1 cellular context compared by ENCODE assay signal in genomic region chr17:83050651-83051422, GRCh38.
TF ChIP-seq lines count a peak whose summit lies in the region.

No MANE protein-coding gene starts in this region.

TF ChIP-seq in K562, 482 proteins besides CTCF, POLR2A, EP300 and RAD21 (continued from another document):
- TF ChIP-seq CTBP1 (IDR thresholded peaks at IDR 0.05; ENCODE audit: borderline replicate concordance) = no peak
- no peak for TF ChIP-seq TEAD2 (tag; IDR thresholded peaks at IDR 0.05)
- no peak for TF ChIP-seq HES1 (IDR thresholded peaks at IDR 0.05; ENCODE audit: low read depth)
- no peak for TF ChIP-seq CEBPB (tag; IDR thresholded peaks at IDR 0.05)
- no peak for TF ChIP-seq ZNF3 (CRISPR knock-in tag; IDR thresholded peaks at IDR 0.05)
- no peak for TF ChIP-seq DLX4 (CRISPR knock-in tag; IDR thresholded peaks at IDR 0.05)
- TF ChIP-seq HDAC1 (IDR thresholded peaks at IDR 0.05) = peak in 1 of 2 experiments; percentile 27; a peak in 1 of 4 replicates
- TF ChIP-seq ZNF639 (CRISPR knock-in tag; conservative IDR thresholded peaks at IDR 0.05 in 1 of 2, IDR thresholded peaks at IDR 0.05 in 1 of 2) = peak in 1 of 2 experiments; percentile 4; a peak in 1 of 4 replicates
- TF ChIP-seq SRF (CRISPR knock-in tag; IDR thresholded peaks at IDR 0.05) = no peak
- TF ChIP-seq CREB1 (IDR thresholded peaks at IDR 0.05) = no peak
- no peak for TF ChIP-seq CREB1 (CRISPR knock-in tag; IDR thresholded peaks at IDR 0.05)
- TF ChIP-seq SAP30 (IDR thresholded peaks at IDR 0.05; ENCODE audit: borderline replicate concordance, insufficient read depth, low read depth, low read length, poor library complexity, severe bottlenecking) = no peak
- no peak for TF ChIP-seq ZNF280A (IDR thresholded peaks at IDR 0.05; ENCODE audit: low read depth, partially characterized antibody)
- TF ChIP-seq, protein P1, sequence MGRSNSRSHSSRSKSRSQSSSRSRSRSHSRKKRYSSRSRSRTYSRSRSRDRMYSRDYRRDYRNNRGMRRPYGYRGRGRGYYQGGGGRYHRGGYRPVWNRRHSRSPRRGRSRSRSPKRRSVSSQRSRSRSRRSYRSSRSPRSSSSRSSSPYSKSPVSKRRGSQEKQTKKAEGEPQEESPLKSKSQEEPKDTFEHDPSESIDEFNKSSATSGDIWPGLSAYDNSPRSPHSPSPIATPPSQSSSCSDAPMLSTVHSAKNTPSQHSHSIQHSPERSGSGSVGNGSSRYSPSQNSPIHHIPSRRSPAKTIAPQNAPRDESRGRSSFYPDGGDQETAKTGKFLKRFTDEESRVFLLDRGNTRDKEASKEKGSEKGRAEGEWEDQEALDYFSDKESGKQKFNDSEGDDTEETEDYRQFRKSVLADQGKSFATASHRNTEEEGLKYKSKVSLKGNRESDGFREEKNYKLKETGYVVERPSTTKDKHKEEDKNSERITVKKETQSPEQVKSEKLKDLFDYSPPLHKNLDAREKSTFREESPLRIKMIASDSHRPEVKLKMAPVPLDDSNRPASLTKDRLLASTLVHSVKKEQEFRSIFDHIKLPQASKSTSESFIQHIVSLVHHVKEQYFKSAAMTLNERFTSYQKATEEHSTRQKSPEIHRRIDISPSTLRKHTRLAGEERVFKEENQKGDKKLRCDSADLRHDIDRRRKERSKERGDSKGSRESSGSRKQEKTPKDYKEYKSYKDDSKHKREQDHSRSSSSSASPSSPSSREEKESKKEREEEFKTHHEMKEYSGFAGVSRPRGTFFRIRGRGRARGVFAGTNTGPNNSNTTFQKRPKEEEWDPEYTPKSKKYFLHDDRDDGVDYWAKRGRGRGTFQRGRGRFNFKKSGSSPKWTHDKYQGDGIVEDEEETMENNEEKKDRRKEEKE (IDR thresholded peaks at IDR 0.05; ENCODE audit: borderline replicate concordance in 1 of 2, control insufficient read depth in 1 of 2, low read depth in 2 of 2, low read length in 1 of 2) = no peak
- peak; percentile 20; the same call in 1 of the 2 replicates for TF ChIP-seq CBFA2T3 (IDR thresholded peaks at IDR 0.05)
- TF ChIP-seq ZNF778 (CRISPR knock-in tag; IDR thresholded peaks at IDR 0.05) = no peak
- TF ChIP-seq GATAD2A (IDR thresholded peaks at IDR 0.05) = peak; percentile 46; the same call in 1 of the 2 replicates
- TF ChIP-seq HNRNPL (IDR thresholded peaks at IDR 0.05; ENCODE audit: low read depth, low read length) = 0 out of 2 replicates have a peak, but pooled peaks have one; percentile 21
- no peak for TF ChIP-seq U2AF1 (optimal IDR thresholded peaks at IDR 0.05; ENCODE audit: low read depth, low read length)
- 0 out of 2 replicates have a peak, but pooled peaks have one; percentile 4 for TF ChIP-seq ZNF263 (CRISPR knock-in tag; IDR thresholded peaks at IDR 0.05; ENCODE audit: borderline replicate concordance)
- 0 out of 2 replicates have a peak, but pooled peaks have one; percentile 24 for TF ChIP-seq CBFA2T2 (conservative IDR thresholded peaks at IDR 0.05)
- no peak for TF ChIP-seq LARP7 (IDR thresholded peaks at IDR 0.05)
- no peak for TF ChIP-seq MTF1 (CRISPR knock-in tag; IDR thresholded peaks at IDR 0.05; ENCODE audit: borderline replicate concordance)
- TF ChIP-seq ZKSCAN3 (CRISPR knock-in tag; IDR thresholded peaks at IDR 0.05) = no peak
- peak in 1 of 3 experiments; percentile 6 for TF ChIP-seq YY1 (IDR thresholded peaks at IDR 0.05; ENCODE audit: borderline replicate concordance in 1 of 3, control insufficient read depth in 1 of 3, extremely low read depth in 1 of 3, insufficient read depth in 3 of 3, insufficient read length in 1 of 3, insufficient replicate concordance in 2 of 3, low read depth in 1 of 3, low read length in 2 of 3)
- TF ChIP-seq HMGN3 (IDR thresholded peaks at IDR 0.05; ENCODE audit: borderline replicate concordance, extremely low read depth, insufficient read length, low read depth, low read length) = no peak
- TF ChIP-seq ZNF354B (CRISPR knock-in tag; IDR thresholded peaks at IDR 0.05) = no peak
- TF ChIP-seq EGR1 (conservative IDR thresholded peaks at IDR 0.05) = 0 out of 2 replicates have a peak, but pooled peaks have one; percentile 35
- TF ChIP-seq CHD1 (IDR thresholded peaks at IDR 0.05; ENCODE audit: low read length) = peak; percentile 60
- TF ChIP-seq THAP7 (CRISPR knock-in tag; IDR thresholded peaks at IDR 0.05) = no peak
- TF ChIP-seq DEAF1 (CRISPR knock-in tag; IDR thresholded peaks at IDR 0.05) = no peak
- no peak for TF ChIP-seq ETS1 (conservative IDR thresholded peaks at IDR 0.05; ENCODE audit: control insufficient read depth, low read depth, low read length)
- no peak for TF ChIP-seq E2F6 (IDR thresholded peaks at IDR 0.05; ENCODE audit: borderline replicate concordance in 1 of 2, extremely low read depth in 1 of 2, insufficient read depth in 1 of 2, insufficient read length in 1 of 2, low read depth in 1 of 2, low read length in 1 of 2, poor library complexity in 1 of 2, severe bottlenecking in 1 of 2)
- TF ChIP-seq, protein P2, sequence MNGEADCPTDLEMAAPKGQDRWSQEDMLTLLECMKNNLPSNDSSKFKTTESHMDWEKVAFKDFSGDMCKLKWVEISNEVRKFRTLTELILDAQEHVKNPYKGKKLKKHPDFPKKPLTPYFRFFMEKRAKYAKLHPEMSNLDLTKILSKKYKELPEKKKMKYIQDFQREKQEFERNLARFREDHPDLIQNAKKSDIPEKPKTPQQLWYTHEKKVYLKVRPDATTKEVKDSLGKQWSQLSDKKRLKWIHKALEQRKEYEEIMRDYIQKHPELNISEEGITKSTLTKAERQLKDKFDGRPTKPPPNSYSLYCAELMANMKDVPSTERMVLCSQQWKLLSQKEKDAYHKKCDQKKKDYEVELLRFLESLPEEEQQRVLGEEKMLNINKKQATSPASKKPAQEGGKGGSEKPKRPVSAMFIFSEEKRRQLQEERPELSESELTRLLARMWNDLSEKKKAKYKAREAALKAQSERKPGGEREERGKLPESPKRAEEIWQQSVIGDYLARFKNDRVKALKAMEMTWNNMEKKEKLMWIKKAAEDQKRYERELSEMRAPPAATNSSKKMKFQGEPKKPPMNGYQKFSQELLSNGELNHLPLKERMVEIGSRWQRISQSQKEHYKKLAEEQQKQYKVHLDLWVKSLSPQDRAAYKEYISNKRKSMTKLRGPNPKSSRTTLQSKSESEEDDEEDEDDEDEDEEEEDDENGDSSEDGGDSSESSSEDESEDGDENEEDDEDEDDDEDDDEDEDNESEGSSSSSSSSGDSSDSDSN (IDR thresholded peaks at IDR 0.05; ENCODE audit: borderline replicate concordance in 1 of 2, low read depth in 2 of 2, low read length in 2 of 2) = no peak
- no peak for TF ChIP-seq ZNF280B (CRISPR knock-in tag; IDR thresholded peaks at IDR 0.05)
- peak; percentile 83; the same call in 1 of the 2 replicates for TF ChIP-seq ZEB2 (IDR thresholded peaks at IDR 0.05)
- TF ChIP-seq, protein P3, sequence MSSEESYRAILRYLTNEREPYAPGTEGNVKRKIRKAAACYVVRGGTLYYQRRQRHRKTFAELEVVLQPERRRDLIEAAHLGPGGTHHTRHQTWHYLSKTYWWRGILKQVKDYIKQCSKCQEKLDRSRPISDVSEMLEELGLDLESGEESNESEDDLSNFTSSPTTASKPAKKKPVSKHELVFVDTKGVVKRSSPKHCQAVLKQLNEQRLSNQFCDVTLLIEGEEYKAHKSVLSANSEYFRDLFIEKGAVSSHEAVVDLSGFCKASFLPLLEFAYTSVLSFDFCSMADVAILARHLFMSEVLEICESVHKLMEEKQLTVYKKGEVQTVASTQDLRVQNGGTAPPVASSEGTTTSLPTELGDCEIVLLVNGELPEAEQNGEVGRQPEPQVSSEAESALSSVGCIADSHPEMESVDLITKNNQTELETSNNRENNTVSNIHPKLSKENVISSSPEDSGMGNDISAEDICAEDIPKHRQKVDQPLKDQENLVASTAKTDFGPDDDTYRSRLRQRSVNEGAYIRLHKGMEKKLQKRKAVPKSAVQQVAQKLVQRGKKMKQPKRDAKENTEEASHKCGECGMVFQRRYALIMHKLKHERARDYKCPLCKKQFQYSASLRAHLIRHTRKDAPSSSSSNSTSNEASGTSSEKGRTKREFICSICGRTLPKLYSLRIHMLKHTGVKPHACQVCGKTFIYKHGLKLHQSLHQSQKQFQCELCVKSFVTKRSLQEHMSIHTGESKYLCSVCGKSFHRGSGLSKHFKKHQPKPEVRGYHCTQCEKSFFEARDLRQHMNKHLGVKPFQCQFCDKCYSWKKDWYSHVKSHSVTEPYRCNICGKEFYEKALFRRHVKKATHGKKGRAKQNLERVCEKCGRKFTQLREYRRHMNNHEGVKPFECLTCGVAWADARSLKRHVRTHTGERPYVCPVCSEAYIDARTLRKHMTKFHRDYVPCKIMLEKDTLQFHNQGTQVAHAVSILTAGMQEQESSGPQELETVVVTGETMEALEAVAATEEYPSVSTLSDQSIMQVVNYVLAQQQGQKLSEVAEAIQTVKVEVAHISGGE (CRISPR knock-in tag; IDR thresholded peaks at IDR 0.05) = peak in 1 of 3 experiments; percentile 24; a peak in 1 of 6 replicates
- no peak for TF ChIP-seq SRSF1 (IDR thresholded peaks at IDR 0.05; ENCODE audit: low read depth, low read length)
- no peak for TF ChIP-seq POLR2AphosphoS2 (IDR thresholded peaks at IDR 0.05; ENCODE audit: low read length)
- no peak for TF ChIP-seq EHMT2 (IDR thresholded peaks at IDR 0.05)
